1 cellular context compared by ENCODE assay signal in genomic region chr2:45585267-45585861, GRCh38.
TF ChIP-seq lines count a peak whose summit lies in the region.

No MANE protein-coding gene starts in this region.

TF ChIP-seq in H1, 55 proteins besides CTCF, POLR2A, EP300 and RAD21:
- no peak for TF ChIP-seq SIRT6 (IDR thresholded peaks at IDR 0.05; ENCODE audit: low read length)
- no peak for TF ChIP-seq NRF1 (IDR thresholded peaks at IDR 0.05; ENCODE audit: low read depth, low read length)
- no peak for TF ChIP-seq CHD2 (IDR thresholded peaks at IDR 0.05; ENCODE audit: low read length)
- no peak for TF ChIP-seq YY1 (IDR thresholded peaks at IDR 0.05; ENCODE audit: low read depth, low read length)
- TF ChIP-seq TAF7 (optimal IDR thresholded peaks at IDR 0.05; ENCODE audit: borderline replicate concordance, low read depth, low read length): no peak
- no peak for TF ChIP-seq ATF3 (IDR thresholded peaks at IDR 0.05; ENCODE audit: insufficient read depth, low read depth, low read length)
- TF ChIP-seq JUN (IDR thresholded peaks at IDR 0.05; ENCODE audit: low read depth, low read length): no peak
- no peak for TF ChIP-seq EZH2 (IDR thresholded peaks at IDR 0.05; ENCODE audit: low read depth, low read length, severe bottlenecking)
- TF ChIP-seq ZNF274 (IDR thresholded peaks at IDR 0.05; ENCODE audit: borderline replicate concordance, extremely low read depth, low read length): no peak
- no peak for TF ChIP-seq RXRA (IDR thresholded peaks at IDR 0.05; ENCODE audit: insufficient read depth, low read depth, low read length)
- TF ChIP-seq SAP30 (IDR thresholded peaks at IDR 0.05; ENCODE audit: insufficient read depth, insufficient replicate concordance, low read length): no peak
TF ChIP-seq in H1: peak in this region for 0.
